Comparison of ENCODE assay signal across 22 cellular contexts in genomic region chr1:175195798-175196197, GRCh38. TPM values are rescaled to one million over a fixed set of nuclear protein-coding genes. Genes with fewer than 3 reads are reported as not detected.
DNase-seq lines count a peak whose midpoint lies in the region; ATAC-seq and TF ChIP-seq lines count a peak whose summit lies in the region.
"Had no signal": no experiment of that assay in that cellular context is flagged by ENCODE, and none has a peak within 500 bp of the region (broad histone marks: within the 10 kb centered on the region; RNA-seq: fewer than 3 reads in every experiment).

No MANE protein-coding gene starts in this region.

- no peaks in the 10 kb centered on the region for H3K9me3 ChIP-seq in mammary epithelial cell (replicated peaks; ENCODE audit: insufficient read depth, low read length)
- H3K9me3 ChIP-seq in naive thymus-derived CD4-positive, alpha-beta T cell (ENCODE audit: control insufficient read depth in 2 of 3, low read length in 3 of 3), result no peaks in the 10 kb centered on the region
- H3K9me3 ChIP-seq in HAP-1, result no peaks in the 10 kb centered on the region
- H3K9me3 ChIP-seq: colonic mucosa, heart right ventricle, stomach, upper lobe of left lung had no signal

- peak overlapping the region; percentile 19 for H3K27ac Mint-ChIP-seq in Calu3 (ENCODE audit: unreplicated experiment)
- H3K27ac Mint-ChIP-seq in IgD-negative memory B cell, result peak overlapping the region in 1 of 3 donors; percentile 9
- peak overlapping the region in 7 of 9 donors; percentile 7 to 58 (median 27) for H3K27ac Mint-ChIP-seq in naive thymus-derived CD4-positive, alpha-beta T cell
- H3K27ac Mint-ChIP-seq: activated naive CD8-positive, alpha-beta T cell treated with anti-CD3 and anti-CD28 coated beads, Interleukin-2, amount 10 ng/mL, durations not matched to agents 7 days and 5 days; brain; endodermal cell had no signal

- intact Hi-C loops in Calu3 (cut with micrococcal nuclease; ENCODE audit: unreplicated experiment) (no loop called here), mammary epithelial cell (cut with micrococcal nuclease) (no loop called here)
- intact Hi-C loops in naive thymus-derived CD4-positive, alpha-beta T cell (cut with micrococcal nuclease), result loop anchor here (1.0 to 10.0 kb wide), 2 partner anchors 40 to 231 kb away; no protein-coding TSS in a partner anchor

- H3K27me3 ChIP-seq in mammary epithelial cell (ENCODE audit: insufficient read depth, low read length) (no peaks in the 10 kb centered on the region), HAP-1 (ENCODE audit: low read depth) (no peaks in the 10 kb centered on the region; the same call in 1 of the 2 replicates)
- no peaks in the 10 kb centered on the region for H3K27me3 ChIP-seq in naive thymus-derived CD4-positive, alpha-beta T cell (ENCODE audit: control insufficient read depth in 2 of 2, insufficient read depth in 2 of 2, low read length in 2 of 2)
- H3K27me3 ChIP-seq: colonic mucosa, heart right ventricle, stomach, upper lobe of left lung had no signal

- H3K4me1 ChIP-seq in mammary epithelial cell (ENCODE audit: insufficient read depth, low read length) (peaks cover 63% of the 10 kb centered on the region), HAP-1 (peaks cover 7% of the 10 kb centered on the region; the same call in 1 of the 2 replicates)
- peaks cover 9 to 16% of the 10 kb centered on the region in 2 donors for H3K4me1 ChIP-seq in naive thymus-derived CD4-positive, alpha-beta T cell (ENCODE audit: control insufficient read depth in 2 of 2, insufficient read depth in 2 of 2, low read length in 2 of 2)

- H2AFZ ChIP-seq in mammary epithelial cell (ENCODE audit: low read depth, low read length), result peak overlapping the region; percentile 57
- H2AFZ ChIP-seq: GM23248 had no signal

- no peaks in the 10 kb centered on the region for H3K9me3 Mint-ChIP-seq in Calu3 (ENCODE audit: low read depth, unreplicated experiment)
- H3K9me3 Mint-ChIP-seq in IgD-negative memory B cell, result no peaks in the 10 kb centered on the region
- no peaks in the 10 kb centered on the region for H3K9me3 Mint-ChIP-seq in naive thymus-derived CD4-positive, alpha-beta T cell
- H3K9me3 Mint-ChIP-seq: activated naive CD8-positive, alpha-beta T cell treated with anti-CD3 and anti-CD28 coated beads, Interleukin-2, amount 10 ng/mL, durations not matched to agents 7 days and 5 days; brain; endodermal cell had no signal

- peaks cover 55% of the 10 kb centered on the region for H3K4me1 Mint-ChIP-seq in Calu3 (ENCODE audit: low read depth, unreplicated experiment)
- H3K4me1 Mint-ChIP-seq in IgD-negative memory B cell, result peaks cover 36 to 49% (median 44%) of the 10 kb centered on the region in 3 donors
- peaks cover 16 to 53% (median 27%) of the 10 kb centered on the region in 7 donors for H3K4me1 Mint-ChIP-seq in naive thymus-derived CD4-positive, alpha-beta T cell

- H4K20me1 ChIP-seq in mammary epithelial cell (ENCODE audit: insufficient read depth, low read length), result no peaks in the 10 kb centered on the region

- CTCF ChIA-PET in Calu3 (lab: Charles Lee), result interaction anchor here (1.5 kb wide), 1 partner anchor 26 kb away, joined by 4 read pairs; no protein-coding TSS in a partner anchor
- CTCF ChIA-PET in mammary epithelial cell (lab: Charles Lee; ENCODE audit: low non-redundant PET), result no interaction called here
- CTCF ChIA-PET in naive thymus-derived CD4-positive, alpha-beta T cell (lab: Charles Lee), result no interaction called here

- peak overlapping the region; percentile 58 for H3K4me2 ChIP-seq in mammary epithelial cell (ENCODE audit: insufficient read depth, low read depth, low read length)
- H3K4me2 ChIP-seq: smooth muscle cell had no signal

- 3% methylated on average over 3 of the region's 3 CpGs for WGBS in mammary epithelial cell (ENCODE audit: low coverage, missing lambda C conversion rate)

- TF ChIP-seq CTCF in Calu3 (IDR thresholded peaks at IDR 0.05; ENCODE audit: unreplicated experiment) (no peak), mammary epithelial cell (conservative IDR thresholded peaks at IDR 0.05 in 1 of 2, IDR thresholded peaks at IDR 0.05 in 1 of 2; ENCODE audit: extremely low read depth in 1 of 2, insufficient read depth in 1 of 2, low read depth in 1 of 2, low read length in 2 of 2) (no peak)

- H3K36me3 Mint-ChIP-seq in Calu3 (ENCODE audit: insufficient read depth, unreplicated experiment), result peaks cover 22% of the 10 kb centered on the region
- peaks cover 2% of the 10 kb centered on the region for H3K36me3 Mint-ChIP-seq in IgD-negative memory B cell
- peaks cover 0 to 7% (median 0%) of the 10 kb centered on the region in 5 donors for H3K36me3 Mint-ChIP-seq in naive thymus-derived CD4-positive, alpha-beta T cell
- H3K36me3 Mint-ChIP-seq: brain had no signal

- BruUV-seq in Calu3 (replicated peaks; lab: Mats Ljungman, UMichigan) (no TSS peak), mammary epithelial cell (replicated peaks; lab: Mats Ljungman, UMichigan) (no TSS peak)

- H3K9ac ChIP-seq in mammary epithelial cell (ENCODE audit: insufficient read depth, low read length), result peak overlapping the region; percentile 5
- H3K9ac ChIP-seq: GM23248 had no signal

- DNase-seq in Calu3 (no peak), mammary epithelial cell (peak; percentile 85), DMS53 (lab: John Stamatoyannopoulos, UW) (no peak), HAP-1 (ENCODE audit: low spot score in 2 of 2) (no peak)
- no peak for DNase-seq in naive thymus-derived CD4-positive, alpha-beta T cell
- DNase-seq: activated naive CD8-positive, alpha-beta T cell treated with anti-CD3 and anti-CD28 coated beads, Interleukin-2, amount 10 ng/mL, durations not matched to agents 7 days and 5 days; colonic mucosa; endodermal cell; GM23248; heart right ventricle; left ventricle myocardium superior; NCI-H1092; NCI-H2029; NCI-H446; stimulated activated CD4-positive, alpha-beta T cell treated with anti-CD3 and anti-CD28 coated beads, Interleukin-4, amount 100 ng/mL, for 1 hour; stomach; T1000; upper lobe of left lung had no signal

- peaks cover 17% of the 10 kb centered on the region for H3K79me2 ChIP-seq in mammary epithelial cell (ENCODE audit: insufficient read depth, low read length)

- H3K36me3 ChIP-seq in mammary epithelial cell (ENCODE audit: insufficient read depth, low read length) (no peaks in the 10 kb centered on the region), HAP-1 (replicated peaks) (no peaks in the 10 kb centered on the region)
- H3K36me3 ChIP-seq in naive thymus-derived CD4-positive, alpha-beta T cell (ENCODE audit: control insufficient read depth in 2 of 3, insufficient read depth in 3 of 3, low read length in 3 of 3), result peaks cover 0 to 6% (median 0%) of the 10 kb centered on the region in 3 experiments
- H3K36me3 ChIP-seq: colonic mucosa, heart right ventricle, stomach, upper lobe of left lung had no signal

- H3K4me3 Mint-ChIP-seq in Calu3 (ENCODE audit: low read depth, unreplicated experiment), result no peak overlapping the region
- H3K4me3 Mint-ChIP-seq in IgD-negative memory B cell, result peak overlapping the region in 3 of 4 donors; percentile 61 to 78 (median 70)
- no peak overlapping the region for H3K4me3 Mint-ChIP-seq in naive thymus-derived CD4-positive, alpha-beta T cell
- H3K4me3 Mint-ChIP-seq: activated naive CD8-positive, alpha-beta T cell treated with anti-CD3 and anti-CD28 coated beads, Interleukin-2, amount 10 ng/mL, durations not matched to agents 7 days and 5 days; brain; endodermal cell had no signal

- H3K4me3 ChIP-seq in mammary epithelial cell (replicated peaks in 1 of 3; ENCODE audit: insufficient read depth in 1 of 3, low read depth in 2 of 3, low read length in 3 of 3) (no peak overlapping the region), HAP-1 (no peak overlapping the region)
- H3K4me3 ChIP-seq in naive thymus-derived CD4-positive, alpha-beta T cell (ENCODE audit: low read length), result no peak overlapping the region
- H3K4me3 ChIP-seq: colonic mucosa, GM23248, heart right ventricle, smooth muscle cell, stomach, upper lobe of left lung had no signal

- dilution Hi-C loops in mammary epithelial cell (cut with HindIII; ENCODE audit: low sequenced_read_pairs), result no loop called here

- peak overlapping the region; percentile 98 for H3K27ac ChIP-seq in mammary epithelial cell (ENCODE audit: insufficient read depth, low read depth, low read length)
- no peak overlapping the region for H3K27ac ChIP-seq in naive thymus-derived CD4-positive, alpha-beta T cell (ENCODE audit: low read depth, low read length)
- H3K27ac ChIP-seq: colonic mucosa, GM23248, heart right ventricle had no signal

- H3K27me3 Mint-ChIP-seq in Calu3 (ENCODE audit: unreplicated experiment) (no peaks in the 10 kb centered on the region), IgD-negative memory B cell (no peaks in the 10 kb centered on the region)
- H3K27me3 Mint-ChIP-seq in naive thymus-derived CD4-positive, alpha-beta T cell, result peaks cover 0 to 7% (median 0%) of the 10 kb centered on the region in 5 donors

- POLR2A ChIA-PET in naive thymus-derived CD4-positive, alpha-beta T cell (lab: Charles Lee), result interaction anchor here (0.9 to 2.3 kb wide), 2 partner anchors 10 to 14 kb away, joined by 4 to 6 read pairs; no protein-coding TSS in a partner anchor

- in situ Hi-C loops in mammary epithelial cell (cut with MboI; ENCODE audit: low sequenced_read_pairs in 2 of 2), result no loop called here
- in situ Hi-C loops in HAP-1 (cut with MboI; ENCODE audit: low sequenced_read_pairs), result no loop called here

- ATAC-seq in naive thymus-derived CD4-positive, alpha-beta T cell, result no peak
- no peak for ATAC-seq in HG02840 (IDR thresholded peaks at IDR 0.05; ENCODE audit: low FRiP score, unreplicated experiment)
- ATAC-seq: heart right ventricle, left ventricle myocardium superior had no signal

RNA-seq across cellular contexts. Expression of gene KIAA0040, which starts 3.2 kb away (rescaled TPM):
- total RNA-seq in Calu3 (2022), result 24.3 and 33.4 TPM in 2 replicates
- polyA plus RNA-seq in IgD-negative memory B cell, result 85.7 TPM
- total RNA-seq in mammary epithelial cell, result 10 to 100 TPM; 34.3 to 75.0 TPM
- 87.6 TPM for polyA plus RNA-seq in mammary epithelial cell
- polyA minus RNA-seq in mammary epithelial cell, result 83.3 TPM
- 10 to 100 TPM; 21.7 to 88.1 (median 27.0) TPM for total RNA-seq in naive thymus-derived CD4-positive, alpha-beta T cell
- polyA plus RNA-seq in naive thymus-derived CD4-positive, alpha-beta T cell, result 10 to 100 TPM; 31.7 to 33.0 TPM

Comparison
In these comparisons a context has a peak if more than half of its experiments do, and no peak if none do; other contexts are left out.
1. H3K4me3 Mint-ChIP-seq: peak in IgD-negative memory B cell (3 of 4); none in Calu3 (single experiment) and naive thymus-derived CD4-positive, alpha-beta T cell (0 of 10).
2. intact Hi-C loops: an anchor here in naive thymus-derived CD4-positive, alpha-beta T cell (1.0 to 10.0 kb wide); none called in Calu3 and mammary epithelial cell.